1 cellular context compared by ENCODE assay signal in the genomic region with DNA sequence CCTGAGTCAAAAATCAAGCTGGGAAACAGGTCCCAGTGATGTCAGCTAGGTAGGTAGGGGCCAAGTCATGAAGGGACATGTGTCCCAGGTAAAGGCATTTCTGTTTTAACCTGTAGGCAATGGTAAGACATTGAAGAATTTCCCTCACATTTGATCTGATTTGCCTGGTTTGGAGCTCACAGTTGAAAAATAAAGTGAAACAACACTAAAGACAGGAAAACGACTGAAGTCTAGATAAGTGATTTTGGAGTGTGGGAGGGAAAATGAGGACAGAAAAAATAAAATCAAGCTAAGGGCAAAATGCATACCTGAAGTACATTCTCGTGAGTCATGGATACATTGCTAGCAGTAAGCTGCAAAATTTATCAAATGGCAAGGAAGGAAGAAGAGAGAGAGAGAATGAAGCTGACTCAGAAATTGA.
TF ChIP-seq lines count a peak whose summit lies in the region.

No MANE protein-coding gene starts in this region.

TF ChIP-seq in SK-N-SH treated with all-trans-retinoic acid at 6 μM for 48 hours, 23 proteins besides CTCF, POLR2A, EP300 and RAD21 (continued from another document):
- TF ChIP-seq, protein P1, sequence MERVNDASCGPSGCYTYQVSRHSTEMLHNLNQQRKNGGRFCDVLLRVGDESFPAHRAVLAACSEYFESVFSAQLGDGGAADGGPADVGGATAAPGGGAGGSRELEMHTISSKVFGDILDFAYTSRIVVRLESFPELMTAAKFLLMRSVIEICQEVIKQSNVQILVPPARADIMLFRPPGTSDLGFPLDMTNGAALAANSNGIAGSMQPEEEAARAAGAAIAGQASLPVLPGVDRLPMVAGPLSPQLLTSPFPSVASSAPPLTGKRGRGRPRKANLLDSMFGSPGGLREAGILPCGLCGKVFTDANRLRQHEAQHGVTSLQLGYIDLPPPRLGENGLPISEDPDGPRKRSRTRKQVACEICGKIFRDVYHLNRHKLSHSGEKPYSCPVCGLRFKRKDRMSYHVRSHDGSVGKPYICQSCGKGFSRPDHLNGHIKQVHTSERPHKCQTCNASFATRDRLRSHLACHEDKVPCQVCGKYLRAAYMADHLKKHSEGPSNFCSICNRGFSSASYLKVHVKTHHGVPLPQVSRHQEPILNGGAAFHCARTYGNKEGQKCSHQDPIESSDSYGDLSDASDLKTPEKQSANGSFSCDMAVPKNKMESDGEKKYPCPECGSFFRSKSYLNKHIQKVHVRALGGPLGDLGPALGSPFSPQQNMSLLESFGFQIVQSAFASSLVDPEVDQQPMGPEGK (CRISPR knock-in tag; IDR thresholded peaks at IDR 0.05; ENCODE audit: borderline replicate concordance): no peak
- no peak for TF ChIP-seq GLIS3 (CRISPR knock-in tag; IDR thresholded peaks at IDR 0.05)
- TF ChIP-seq ARNTL (CRISPR knock-in tag; IDR thresholded peaks at IDR 0.05; ENCODE audit: borderline replicate concordance, low read depth): no peak
- TF ChIP-seq TOX (CRISPR knock-in tag; IDR thresholded peaks at IDR 0.05; ENCODE audit: borderline replicate concordance): no peak
- TF ChIP-seq, protein P2, sequence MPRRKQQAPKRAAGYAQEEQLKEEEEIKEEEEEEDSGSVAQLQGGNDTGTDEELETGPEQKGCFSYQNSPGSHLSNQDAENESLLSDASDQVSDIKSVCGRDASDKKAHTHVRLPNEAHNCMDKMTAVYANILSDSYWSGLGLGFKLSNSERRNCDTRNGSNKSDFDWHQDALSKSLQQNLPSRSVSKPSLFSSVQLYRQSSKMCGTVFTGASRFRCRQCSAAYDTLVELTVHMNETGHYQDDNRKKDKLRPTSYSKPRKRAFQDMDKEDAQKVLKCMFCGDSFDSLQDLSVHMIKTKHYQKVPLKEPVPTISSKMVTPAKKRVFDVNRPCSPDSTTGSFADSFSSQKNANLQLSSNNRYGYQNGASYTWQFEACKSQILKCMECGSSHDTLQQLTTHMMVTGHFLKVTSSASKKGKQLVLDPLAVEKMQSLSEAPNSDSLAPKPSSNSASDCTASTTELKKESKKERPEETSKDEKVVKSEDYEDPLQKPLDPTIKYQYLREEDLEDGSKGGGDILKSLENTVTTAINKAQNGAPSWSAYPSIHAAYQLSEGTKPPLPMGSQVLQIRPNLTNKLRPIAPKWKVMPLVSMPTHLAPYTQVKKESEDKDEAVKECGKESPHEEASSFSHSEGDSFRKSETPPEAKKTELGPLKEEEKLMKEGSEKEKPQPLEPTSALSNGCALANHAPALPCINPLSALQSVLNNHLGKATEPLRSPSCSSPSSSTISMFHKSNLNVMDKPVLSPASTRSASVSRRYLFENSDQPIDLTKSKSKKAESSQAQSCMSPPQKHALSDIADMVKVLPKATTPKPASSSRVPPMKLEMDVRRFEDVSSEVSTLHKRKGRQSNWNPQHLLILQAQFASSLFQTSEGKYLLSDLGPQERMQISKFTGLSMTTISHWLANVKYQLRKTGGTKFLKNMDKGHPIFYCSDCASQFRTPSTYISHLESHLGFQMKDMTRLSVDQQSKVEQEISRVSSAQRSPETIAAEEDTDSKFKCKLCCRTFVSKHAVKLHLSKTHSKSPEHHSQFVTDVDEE (CRISPR knock-in tag; IDR thresholded peaks at IDR 0.05): no peak
- no peak for TF ChIP-seq ISL1 (CRISPR knock-in tag; IDR thresholded peaks at IDR 0.05)
